ENCODE assay signal across 1 cellular context in the genomic region with DNA sequence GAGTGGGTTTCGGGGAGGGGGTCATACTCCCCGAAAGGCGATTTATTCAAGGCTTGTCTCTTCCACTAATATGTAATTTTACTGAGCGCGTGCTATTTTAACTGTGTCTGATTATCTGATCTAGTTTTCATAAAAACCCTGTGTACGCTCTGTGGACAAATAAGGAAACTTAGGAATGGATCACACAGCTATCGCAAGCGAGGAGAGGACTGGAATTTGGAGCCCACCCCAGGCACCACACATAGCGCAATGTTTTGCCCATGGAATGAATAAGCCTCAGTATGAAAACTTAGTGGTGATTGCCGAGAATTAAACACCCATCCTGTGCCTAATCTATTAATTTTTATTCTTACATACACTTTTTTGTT.
TF ChIP-seq lines count a peak whose summit lies in the region.

No MANE protein-coding gene starts in this region.

TF ChIP-seq in HepG2, 621 proteins besides CTCF, POLR2A, EP300 and RAD21:
- TF ChIP-seq ZNF510 (CRISPR knock-in tag; IDR thresholded peaks at IDR 0.05; ENCODE audit: low read depth), result peak; percentile 24; the same call in 1 of the 2 replicates
- TF ChIP-seq, protein P1, sequence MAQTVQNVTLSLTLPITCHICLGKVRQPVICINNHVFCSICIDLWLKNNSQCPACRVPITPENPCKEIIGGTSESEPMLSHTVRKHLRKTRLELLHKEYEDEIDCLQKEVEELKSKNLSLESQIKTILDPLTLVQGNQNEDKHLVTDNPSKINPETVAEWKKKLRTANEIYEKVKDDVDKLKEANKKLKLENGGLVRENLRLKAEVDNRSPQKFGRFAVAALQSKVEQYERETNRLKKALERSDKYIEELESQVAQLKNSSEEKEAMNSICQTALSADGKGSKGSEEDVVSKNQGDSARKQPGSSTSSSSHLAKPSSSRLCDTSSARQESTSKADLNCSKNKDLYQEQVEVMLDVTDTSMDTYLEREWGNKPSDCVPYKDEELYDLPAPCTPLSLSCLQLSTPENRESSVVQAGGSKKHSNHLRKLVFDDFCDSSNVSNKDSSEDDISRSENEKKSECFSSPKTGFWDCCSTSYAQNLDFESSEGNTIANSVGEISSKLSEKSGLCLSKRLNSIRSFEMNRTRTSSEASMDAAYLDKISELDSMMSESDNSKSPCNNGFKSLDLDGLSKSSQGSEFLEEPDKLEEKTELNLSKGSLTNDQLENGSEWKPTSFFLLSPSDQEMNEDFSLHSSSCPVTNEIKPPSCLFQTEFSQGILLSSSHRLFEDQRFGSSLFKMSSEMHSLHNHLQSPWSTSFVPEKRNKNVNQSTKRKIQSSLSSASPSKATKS (CRISPR knock-in tag; IDR thresholded peaks at IDR 0.05), result 0 out of 2 replicates have a peak, but pooled peaks have one; percentile 12
- no peak for TF ChIP-seq FIP1L1 (IDR thresholded peaks at IDR 0.05; ENCODE audit: borderline replicate concordance, insufficient read depth, low read depth, low read length)
